11 cellular contexts compared by ENCODE assay signal in the genomic region with DNA sequence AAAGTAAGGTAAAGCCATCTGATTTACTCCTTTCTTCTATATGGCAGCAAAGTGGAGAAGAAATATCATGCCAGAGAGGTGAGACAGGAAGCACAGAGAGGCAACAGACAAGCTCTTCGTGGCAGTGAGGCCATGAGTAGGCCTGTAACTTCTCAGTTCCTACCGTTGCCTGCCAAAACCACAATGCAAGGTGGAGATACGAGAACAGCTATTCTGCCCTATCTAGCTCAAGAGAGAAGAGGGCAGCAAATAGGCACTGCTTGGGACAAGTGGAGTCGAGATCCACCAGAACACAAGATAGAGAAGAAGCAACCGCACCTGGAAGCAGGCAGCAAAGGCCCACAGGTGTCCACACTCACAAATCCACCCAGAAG. TPM values are rescaled to one million over a fixed set of nuclear protein-coding genes. Genes with fewer than 3 reads are reported as not detected.
DNase-seq lines count a peak whose midpoint lies in the region; ATAC-seq and TF ChIP-seq lines count a peak whose summit lies in the region.
"Had no signal": no experiment of that assay in that cellular context is flagged by ENCODE, and none has a peak within 500 bp of the region (broad histone marks: within the 10 kb centered on the region; RNA-seq: fewer than 3 reads in every experiment).

No MANE protein-coding gene starts in this region.

- H3K9me3 Mint-ChIP-seq in activated naive CD8-positive, alpha-beta T cell (ENCODE audit: low read depth): no peaks in the 10 kb centered on the region

- peak overlapping the region; percentile 89 for H3K27ac Mint-ChIP-seq in activated naive CD8-positive, alpha-beta T cell

- 42 to 62% (median 49%) methylated on average over 5 of the region's 5 CpGs for WGBS in heart left ventricle, 4 donors
- 13% methylated on average over 5 of the region's 5 CpGs for WGBS in thymus

- H3K4me1 ChIP-seq in heart left ventricle (peaks cover 0 to 30% (median 12%) of the 10 kb centered on the region in 12 donors), thymus (ENCODE audit: control insufficient read depth, insufficient read depth, low read length) (peaks cover 13% of the 10 kb centered on the region)

- H3K27ac ChIP-seq in heart left ventricle (peak overlapping the region in 1 of 12 donors; percentile 20), thymus (ENCODE audit: low read depth) (peak overlapping the region; percentile 68)

- H3K27me3 Mint-ChIP-seq in activated naive CD8-positive, alpha-beta T cell: no peaks in the 10 kb centered on the region

- H3K4me3 Mint-ChIP-seq in activated naive CD8-positive, alpha-beta T cell: peak overlapping the region; percentile 30

- intact Hi-C loops in heart left ventricle (cut with DNase I) (no loop called here), Right ventricle myocardium inferior (cut with DNase I) (no loop called here)

- peaks cover 0 to 3% (median 0%) of the 10 kb centered on the region in 9 donors for H3K36me3 ChIP-seq in heart left ventricle
- H3K36me3 ChIP-seq in thymus (ENCODE audit: control insufficient read depth, insufficient read depth): peaks cover 9% of the 10 kb centered on the region

- H3K4me3 ChIP-seq in heart left ventricle (no peak overlapping the region), thymus (ENCODE audit: low read length) (no peak overlapping the region)
- H3K4me3 ChIP-seq: spleen had no signal

- H3K9me3 ChIP-seq in heart left ventricle: no peaks in the 10 kb centered on the region
- H3K9me3 ChIP-seq in thymus (ENCODE audit: control insufficient read depth): no peaks in the 10 kb centered on the region
- H3K9me3 ChIP-seq: spleen had no signal

- no peak for TF ChIP-seq POLR2A in heart left ventricle (IDR thresholded peaks at IDR 0.05)

- DNase-seq in heart left ventricle (no peak), Right ventricle myocardium inferior (ENCODE audit: missing footprints) (no peak), KG1 (lab: John Stamatoyannopoulos, UW) (peak; percentile 35), HK-2 (ENCODE audit: unreplicated experiment) (no peak), activated gamma-delta T cell (lab: John Stamatoyannopoulos, UW) (no peak), ureter (ENCODE audit: low spot score) (no peak)
- DNase-seq: anterior cingulate cortex, NCI-H1417 treated with DMSO at 0.1 percent for 48 hours, spleen had no signal

- H3K4me1 Mint-ChIP-seq in activated naive CD8-positive, alpha-beta T cell (ENCODE audit: low read depth): peaks cover 36% of the 10 kb centered on the region

- peaks cover 3% of the 10 kb centered on the region for H3K36me3 Mint-ChIP-seq in activated naive CD8-positive, alpha-beta T cell

- ATAC-seq in heart left ventricle: peak; percentile 57 to 77 (median 66)
- ATAC-seq in Right ventricle myocardium inferior: no peak

- H3K27me3 ChIP-seq in heart left ventricle (no peaks in the 10 kb centered on the region), thymus (ENCODE audit: control insufficient read depth, insufficient read depth) (no peaks in the 10 kb centered on the region)
- H3K27me3 ChIP-seq: spleen had no signal

- TF ChIP-seq CTCF in heart left ventricle (IDR thresholded peaks at IDR 0.05): no peak

RNA-seq across cellular contexts. Expression of gene RANBP10, which starts 24.8 kb away (rescaled TPM):
- total RNA-seq in heart left ventricle: 10 to 100 TPM in 6 of 9 donors, 1 to 10 TPM in 3; 7.1 to 19.7 (median 12.3) TPM
- polyA plus RNA-seq in heart left ventricle: 10 to 100 TPM in 1 of 2 donors, 1 to 10 TPM in 1; 5.6 to 11.2 TPM
- total RNA-seq in Right ventricle myocardium inferior: 11.1 TPM
- 10.7 TPM for polyA plus RNA-seq in thymus
- 25.3 TPM for total RNA-seq in ureter

RNA-seq across cellular contexts. Expression of gene TSNAXIP1, which starts 25.2 kb away (rescaled TPM):
- under 1 TPM in 8 of 9 donors, not detected in 1; 0.16 to 0.93 (median 0.46) TPM for total RNA-seq in heart left ventricle
- under 1 TPM; 0.67 to 0.76 TPM for polyA plus RNA-seq in heart left ventricle
- 0.41 TPM for total RNA-seq in Right ventricle myocardium inferior
- polyA plus RNA-seq in thymus: 2.0 TPM
- 2.5 TPM for total RNA-seq in ureter
